2 cellular contexts compared by ENCODE assay signal in the genomic region with DNA sequence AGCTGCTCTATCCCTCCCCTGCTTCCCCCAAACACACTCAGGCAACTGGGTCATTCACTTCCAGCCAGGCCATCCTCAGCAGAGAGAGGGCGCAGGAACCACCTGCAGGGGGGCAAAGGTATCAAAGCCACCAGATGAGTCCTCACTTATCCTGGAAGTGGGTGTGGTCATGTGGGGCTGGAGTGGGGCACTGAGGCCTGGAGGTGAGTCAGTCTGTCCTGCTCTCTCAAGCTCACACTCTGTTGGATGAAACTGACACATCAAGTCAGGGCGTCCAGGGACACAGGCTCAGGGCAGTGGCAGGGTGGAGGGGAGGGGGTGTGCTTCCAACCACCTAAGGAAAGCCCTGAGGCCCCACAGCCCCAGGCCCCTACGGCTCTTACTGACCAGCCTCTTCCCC.
TF ChIP-seq lines count a peak whose summit lies in the region.

No MANE protein-coding gene starts in this region.

TF ChIP-seq in SK-N-SH, 30 proteins besides CTCF, POLR2A, EP300 and RAD21 (continued from another document):
- no peak for TF ChIP-seq NRF1 (IDR thresholded peaks at IDR 0.05; ENCODE audit: low read depth, low read length)

TF ChIP-seq in SK-N-SH treated with all-trans-retinoic acid at 6 μM for 48 hours, 23 proteins besides CTCF, POLR2A, EP300 and RAD21 (continued from another document):
- TF ChIP-seq, protein P1, sequence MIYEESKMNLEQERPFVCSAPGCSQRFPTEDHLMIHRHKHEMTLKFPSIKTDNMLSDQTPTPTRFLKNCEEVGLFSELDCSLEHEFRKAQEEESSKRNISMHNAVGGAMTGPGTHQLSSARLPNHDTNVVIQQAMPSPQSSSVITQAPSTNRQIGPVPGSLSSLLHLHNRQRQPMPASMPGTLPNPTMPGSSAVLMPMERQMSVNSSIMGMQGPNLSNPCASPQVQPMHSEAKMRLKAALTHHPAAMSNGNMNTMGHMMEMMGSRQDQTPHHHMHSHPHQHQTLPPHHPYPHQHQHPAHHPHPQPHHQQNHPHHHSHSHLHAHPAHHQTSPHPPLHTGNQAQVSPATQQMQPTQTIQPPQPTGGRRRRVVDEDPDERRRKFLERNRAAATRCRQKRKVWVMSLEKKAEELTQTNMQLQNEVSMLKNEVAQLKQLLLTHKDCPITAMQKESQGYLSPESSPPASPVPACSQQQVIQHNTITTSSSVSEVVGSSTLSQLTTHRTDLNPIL (CRISPR knock-in tag; IDR thresholded peaks at IDR 0.05; ENCODE audit: low read depth): no peak
- TF ChIP-seq BACH2 (CRISPR knock-in tag; IDR thresholded peaks at IDR 0.05; ENCODE audit: borderline replicate concordance) (no peak), TSHZ2 (CRISPR knock-in tag; IDR thresholded peaks at IDR 0.05) (no peak), RARB (CRISPR knock-in tag; IDR thresholded peaks at IDR 0.05) (no peak), ARNTL (CRISPR knock-in tag; IDR thresholded peaks at IDR 0.05; ENCODE audit: borderline replicate concordance, low read depth) (no peak), PATZ1 (CRISPR knock-in tag; IDR thresholded peaks at IDR 0.05; ENCODE audit: borderline replicate concordance) (no peak), ZC3H10 (CRISPR knock-in tag; IDR thresholded peaks at IDR 0.05) (no peak), SNAI2 (CRISPR knock-in tag; IDR thresholded peaks at IDR 0.05) (no peak), ISL1 (CRISPR knock-in tag; IDR thresholded peaks at IDR 0.05) (no peak), ZFP3 (CRISPR knock-in tag; IDR thresholded peaks at IDR 0.05) (no peak), TCF4 (CRISPR knock-in tag; IDR thresholded peaks at IDR 0.05; ENCODE audit: borderline replicate concordance) (no peak)
- TF ChIP-seq, protein P2, sequence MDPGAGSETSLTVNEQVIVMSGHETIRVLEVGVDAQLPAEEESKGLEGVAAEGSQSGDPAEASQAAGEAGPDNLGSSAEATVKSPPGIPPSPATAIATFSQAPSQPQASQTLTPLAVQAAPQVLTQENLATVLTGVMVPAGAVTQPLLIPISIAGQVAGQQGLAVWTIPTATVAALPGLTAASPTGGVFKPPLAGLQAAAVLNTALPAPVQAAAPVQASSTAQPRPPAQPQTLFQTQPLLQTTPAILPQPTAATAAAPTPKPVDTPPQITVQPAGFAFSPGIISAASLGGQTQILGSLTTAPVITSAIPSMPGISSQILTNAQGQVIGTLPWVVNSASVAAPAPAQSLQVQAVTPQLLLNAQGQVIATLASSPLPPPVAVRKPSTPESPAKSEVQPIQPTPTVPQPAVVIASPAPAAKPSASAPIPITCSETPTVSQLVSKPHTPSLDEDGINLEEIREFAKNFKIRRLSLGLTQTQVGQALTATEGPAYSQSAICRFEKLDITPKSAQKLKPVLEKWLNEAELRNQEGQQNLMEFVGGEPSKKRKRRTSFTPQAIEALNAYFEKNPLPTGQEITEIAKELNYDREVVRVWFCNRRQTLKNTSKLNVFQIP (CRISPR knock-in tag; IDR thresholded peaks at IDR 0.05; ENCODE audit: borderline replicate concordance, low read depth): no peak
